Comparison of ENCODE assay signal across 9 cellular contexts in the genomic region with DNA sequence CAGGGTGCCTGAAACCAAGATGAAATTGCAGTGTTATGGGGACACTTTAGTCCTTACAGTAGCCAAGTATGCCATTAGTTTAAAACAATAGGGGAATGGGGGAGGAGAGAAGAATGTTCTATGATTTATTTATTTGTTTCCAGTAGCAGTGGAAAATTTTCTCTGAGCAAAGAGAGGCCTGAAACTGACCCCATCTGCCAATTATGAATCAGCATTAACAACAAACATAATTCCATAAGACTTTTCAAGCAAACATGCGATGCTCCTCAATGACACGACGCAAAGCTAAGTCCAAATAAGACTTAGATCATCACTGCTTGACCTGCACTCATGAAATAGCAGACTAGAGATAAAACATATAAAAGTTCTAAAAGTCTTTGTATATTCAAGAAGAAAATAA. TPM values are rescaled to one million over a fixed set of nuclear protein-coding genes. Genes with fewer than 3 reads are reported as not detected.
A peak's percentile ranks its signal among the peaks of the same experiment; 100 is the strongest.
DNase-seq lines count a peak whose midpoint lies in the region; ATAC-seq and TF ChIP-seq lines count a peak whose summit lies in the region.
"Had no signal": no experiment of that assay in that cellular context is flagged by ENCODE, and none has a peak within 500 bp of the region (broad histone marks: within the 10 kb centered on the region; RNA-seq: fewer than 3 reads in every experiment).

No MANE protein-coding gene starts in this region.

- H3K27ac ChIP-seq in HUES48 (ENCODE audit: low read depth, low read length) = no peak overlapping the region
- H3K27ac ChIP-seq in breast epithelium = peak overlapping the region; percentile 100

- no peak for TF ChIP-seq POLR2A in breast epithelium (IDR thresholded peaks at IDR 0.05)

- H3K4me3 ChIP-seq in HUES48 (ENCODE audit: low read depth, low read length) (0 out of 2 replicates have a peak overlapping the region, but pooled peaks have one; percentile 14), breast epithelium (no peak overlapping the region)

- H3K36me3 ChIP-seq in HUES48 (ENCODE audit: control insufficient read depth, insufficient read depth, low read length) (no peaks in the 10 kb centered on the region), breast epithelium (no peaks in the 10 kb centered on the region)

- intact Hi-C loops in breast epithelium (cut with DNase I; ENCODE audit: low total_unique reads) = no loop called here

- no peak overlapping the region for H3K9ac ChIP-seq in HUES48 (ENCODE audit: low read depth, low read length)

- TF ChIP-seq CTCF in breast epithelium (IDR thresholded peaks at IDR 0.05) = no peak

- ATAC-seq in HG03139 (IDR thresholded peaks at IDR 0.05; ENCODE audit: unreplicated experiment) = no peak

- peaks cover 52% of the 10 kb centered on the region for H3K4me1 ChIP-seq in HUES48 (ENCODE audit: control insufficient read depth, insufficient read depth, low read length)
- peaks cover 0 to 11% of the 10 kb centered on the region in 2 donors for H3K4me1 ChIP-seq in breast epithelium

- no peaks in the 10 kb centered on the region for H3K27me3 ChIP-seq in HUES48 (ENCODE audit: control insufficient read depth, insufficient read depth, low read length)
- H3K27me3 ChIP-seq in breast epithelium = no peaks in the 10 kb centered on the region

- H3K9me3 ChIP-seq in HUES48 (ENCODE audit: control insufficient read depth, insufficient read depth, low read length) = no peaks in the 10 kb centered on the region
- no peaks in the 10 kb centered on the region for H3K9me3 ChIP-seq in breast epithelium

- DNase-seq in breast epithelium (ENCODE audit: low spot score in 2 of 2) (no peak), kidney glomerular epithelial cell (lab: John Stamatoyannopoulos, UW) (peak; percentile 51), stromal cell of bone marrow (ENCODE audit: low read depth) (peak; percentile 55), kidney tubule cell (ENCODE audit: low spot score) (no peak), NCI-H345 (lab: John Stamatoyannopoulos, UW) (no peak), HuH-7.5 (ENCODE audit: low spot score) (no peak)
- DNase-seq: activated CD4-positive, alpha-beta memory T cell treated with anti-CD3 and anti-CD28 coated beads, Interleukin-2, amount 10 ng/mL, durations not matched to agents 7 days and 5 days had no signal

RNA-seq across cellular contexts. Expression of gene KLF7, which starts 4.0 kb away (rescaled TPM):
- 10 to 100 TPM; 21.0 to 40.7 (median 37.3) TPM for total RNA-seq in breast epithelium

Comparison
In these comparisons a context has a peak if more than half of its experiments do, and no peak if none do; other contexts are left out.
1. DNase-seq: peak in kidney glomerular epithelial cell (single experiment) and stromal cell of bone marrow (single experiment); none in breast epithelium (0 of 2), kidney tubule cell (single experiment), NCI-H345 (single experiment) and HuH-7.5 (single experiment).